ENCODE assay signal across 16 cellular contexts in genomic region chr4:109877400-109877799, GRCh38. TPM values are rescaled to one million over a fixed set of nuclear protein-coding genes. Genes with fewer than 3 reads are reported as not detected.
A peak's percentile ranks its signal among the peaks of the same experiment; 100 is the strongest.
DNase-seq lines count a peak whose midpoint lies in the region; ATAC-seq and TF ChIP-seq lines count a peak whose summit lies in the region.
"Had no signal": no experiment of that assay in that cellular context is flagged by ENCODE, and none has a peak within 500 bp of the region (broad histone marks: within the 10 kb centered on the region; RNA-seq: fewer than 3 reads in every experiment).

No MANE protein-coding gene starts in this region.

- H3K36me3 ChIP-seq in body of pancreas (replicated peaks in 1 of 2; ENCODE audit: insufficient read depth in 1 of 2, low read depth in 2 of 2) (no peaks in the 10 kb centered on the region), colonic mucosa (no peaks in the 10 kb centered on the region)
- H3K36me3 ChIP-seq: BLaER1 treated with 17β-estradiol and CSF1 and Interleukin-3, amounts not matched to agents 10 nM and 100 nM had no signal

- H3K9ac ChIP-seq in colonic mucosa (ENCODE audit: low read depth in 2 of 2, low read length in 2 of 2) = no peak overlapping the region
- H3K9ac ChIP-seq: BLaER1 treated with 17β-estradiol and CSF1 and Interleukin-3, amounts not matched to agents 10 nM and 100 nM had no signal

- no peaks in the 10 kb centered on the region for H3K4me1 Mint-ChIP-seq in T-helper 2 cell treated with Interferon-gamma antibody and Interleukin-4, amounts not matched to agents 5 μg/mL and 100 μg/mL, for 36 hours (ENCODE audit: low read depth)
- H3K4me1 Mint-ChIP-seq: activated CD4-positive, alpha-beta memory T cell treated with anti-CD3 and anti-CD28 coated beads, Interleukin-2, amount 10 ng/mL, durations not matched to agents 7 days and 5 days had no signal

- H3K9me3 ChIP-seq in body of pancreas (no peaks in the 10 kb centered on the region), colonic mucosa (no peaks in the 10 kb centered on the region)
- H3K9me3 ChIP-seq: BLaER1 treated with 17β-estradiol and CSF1 and Interleukin-3, amounts not matched to agents 10 nM and 100 nM had no signal

- H3K9me3 Mint-ChIP-seq in T-helper 2 cell treated with Interferon-gamma antibody and Interleukin-4, amounts not matched to agents 5 μg/mL and 100 μg/mL, for 36 hours = no peaks in the 10 kb centered on the region
- H3K9me3 Mint-ChIP-seq: activated CD4-positive, alpha-beta memory T cell treated with anti-CD3 and anti-CD28 coated beads, Interleukin-2, amount 10 ng/mL, durations not matched to agents 7 days and 5 days; natural killer cell treated with Interleukin-12 subunit alpha and Interleukin-12 subunit beta and Interleukin-15 and Interleukin-18, amount 100 ng/mL, for 72 hours had no signal

- no peaks in the 10 kb centered on the region for H3K27me3 ChIP-seq in body of pancreas
- no peaks in the 10 kb centered on the region for H3K27me3 ChIP-seq in colonic mucosa
- H3K27me3 ChIP-seq: BLaER1 treated with 17β-estradiol and CSF1 and Interleukin-3, amounts not matched to agents 10 nM and 100 nM had no signal

- DNase-seq in body of pancreas (peak; percentile 42 to 69 (median 62)), colonic mucosa (no peak), DMS53 treated with DMSO at 0.1 percent for 48 hours (lab: John Stamatoyannopoulos, UW; ENCODE audit: unreplicated experiment) (no peak), SW480 (ENCODE audit: low spot score) (no peak)
- no peak for DNase-seq in T-helper 2 cell treated with Interferon-gamma antibody and Interleukin-4, amounts not matched to agents 5 μg/mL and 100 μg/mL, for 36 hours (ENCODE audit: low spot score)
- DNase-seq: activated CD4-positive, alpha-beta memory T cell treated with anti-CD3 and anti-CD28 coated beads, Interleukin-2, amount 10 ng/mL, durations not matched to agents 7 days and 5 days; KBM-7; NCI-H187 treated with DMSO at 0.1 percent for 48 hours; T-helper 9 cell had no signal

- ATAC-seq in GM18858 (IDR thresholded peaks at IDR 0.05; ENCODE audit: unreplicated experiment) (peak; percentile 92), GM21423 (IDR thresholded peaks at IDR 0.05; ENCODE audit: unreplicated experiment) (peak; percentile 62), HG03039 (IDR thresholded peaks at IDR 0.05; ENCODE audit: unreplicated experiment) (peak; percentile 76), body of pancreas (peak; percentile 86)
- ATAC-seq: activated naive CD4-positive, alpha-beta T cell treated with anti-CD3 and anti-CD28 coated beads, Interleukin-2, amount 50 U/mL, for 72 hours; natural killer cell treated with Interleukin-12 subunit alpha and Interleukin-12 subunit beta and Interleukin-15 and Interleukin-18, amount 100 ng/mL, for 72 hours had no signal

- H3K27ac Mint-ChIP-seq in T-helper 2 cell treated with Interferon-gamma antibody and Interleukin-4, amounts not matched to agents 5 μg/mL and 100 μg/mL, for 36 hours = no peak overlapping the region
- H3K27ac Mint-ChIP-seq: activated CD4-positive, alpha-beta memory T cell treated with anti-CD3 and anti-CD28 coated beads, Interleukin-2, amount 10 ng/mL, durations not matched to agents 7 days and 5 days; activated naive CD4-positive, alpha-beta T cell treated with anti-CD3 and anti-CD28 coated beads, Interleukin-2, amount 50 U/mL, for 72 hours; natural killer cell treated with Interleukin-12 subunit alpha and Interleukin-12 subunit beta and Interleukin-15 and Interleukin-18, amount 100 ng/mL, for 72 hours had no signal

- no peak overlapping the region for H3K4me3 Mint-ChIP-seq in T-helper 2 cell treated with Interferon-gamma antibody and Interleukin-4, amounts not matched to agents 5 μg/mL and 100 μg/mL, for 36 hours
- H3K4me3 Mint-ChIP-seq: activated CD4-positive, alpha-beta memory T cell treated with anti-CD3 and anti-CD28 coated beads, Interleukin-2, amount 10 ng/mL, durations not matched to agents 7 days and 5 days; natural killer cell treated with Interleukin-12 subunit alpha and Interleukin-12 subunit beta and Interleukin-15 and Interleukin-18, amount 100 ng/mL, for 72 hours had no signal

- 8 to 23% methylated on average over 3 of the region's 3 CpGs for WGBS in body of pancreas, 2 donors

- intact Hi-C loops in body of pancreas (cut with DNase I) = no loop called here
- intact Hi-C loops in colonic mucosa (cut with DNase I) = no loop called here

- H3K36me3 Mint-ChIP-seq in T-helper 2 cell treated with Interferon-gamma antibody and Interleukin-4, amounts not matched to agents 5 μg/mL and 100 μg/mL, for 36 hours (ENCODE audit: low read depth) = no peaks in the 10 kb centered on the region
- H3K36me3 Mint-ChIP-seq: activated naive CD4-positive, alpha-beta T cell treated with anti-CD3 and anti-CD28 coated beads, Interleukin-2, amount 50 U/mL, for 72 hours; natural killer cell treated with Interleukin-12 subunit alpha and Interleukin-12 subunit beta and Interleukin-15 and Interleukin-18, amount 100 ng/mL, for 72 hours had no signal

- H3K27me3 Mint-ChIP-seq in T-helper 2 cell treated with Interferon-gamma antibody and Interleukin-4, amounts not matched to agents 5 μg/mL and 100 μg/mL, for 36 hours (ENCODE audit: low read depth) = peaks cover 3% of the 10 kb centered on the region

- TF ChIP-seq CTCF in body of pancreas (IDR thresholded peaks at IDR 0.05) (no peak), colonic mucosa (IDR thresholded peaks at IDR 0.05) (no peak)

- peaks cover 50% of the 10 kb centered on the region for H3K4me1 ChIP-seq in body of pancreas
- H3K4me1 ChIP-seq in colonic mucosa = no peaks in the 10 kb centered on the region
- H3K4me1 ChIP-seq: BLaER1 treated with 17β-estradiol and CSF1 and Interleukin-3, amounts not matched to agents 10 nM and 100 nM had no signal

- TF ChIP-seq POLR2A in body of pancreas (IDR thresholded peaks at IDR 0.05) = no peak

- peak overlapping the region; percentile 54 to 81 (median 73) for H3K27ac ChIP-seq in body of pancreas
- H3K27ac ChIP-seq in colonic mucosa = no peak overlapping the region
- H3K27ac ChIP-seq: BLaER1 treated with 17β-estradiol and CSF1 and Interleukin-3, amounts not matched to agents 10 nM and 100 nM; skin epidermis had no signal

- H3K4me3 ChIP-seq in body of pancreas (no peak overlapping the region), colonic mucosa (no peak overlapping the region)
- H3K4me3 ChIP-seq: BLaER1 treated with 17β-estradiol and CSF1 and Interleukin-3, amounts not matched to agents 10 nM and 100 nM; skin epidermis had no signal

RNA-seq across cellular contexts. Expression of gene LRIT3, which starts 29.5 kb away (rescaled TPM):
- total RNA-seq in body of pancreas = under 1 TPM in 1 of 2 donors, not detected in 1; 0.26 TPM
- under 1 TPM in 1 of 2 donors, not detected in 1; 0.15 TPM for total RNA-seq in colonic mucosa

RNA-seq across cellular contexts. Expression of gene EGF, which starts 35.3 kb away (rescaled TPM):
- 10 to 100 TPM; 44.1 to 51.1 TPM for total RNA-seq in body of pancreas
- total RNA-seq in colonic mucosa = 1 to 10 TPM; 2.2 to 2.8 TPM
- total RNA-seq: activated CD4-positive, alpha-beta memory T cell treated with anti-CD3 and anti-CD28 coated beads, Interleukin-2, amount 10 ng/mL, durations not matched to agents 7 days and 5 days; activated naive CD4-positive, alpha-beta T cell treated with anti-CD3 and anti-CD28 coated beads, Interleukin-2, amount 50 U/mL, for 72 hours; natural killer cell treated with Interleukin-12 subunit alpha and Interleukin-12 subunit beta and Interleukin-15 and Interleukin-18, amount 100 ng/mL, for 72 hours had no signal

RNA-seq across cellular contexts. Expression of gene RRH, which starts 49.6 kb away (rescaled TPM):
- total RNA-seq in body of pancreas (not detected), colonic mucosa (under 1 TPM in 1 of 2 donors, not detected in 1; 0.57 TPM)

Comparison
In these comparisons a context has a peak if more than half of its experiments do, and no peak if none do; other contexts are left out.
1. DNase-seq: peak in body of pancreas (4 of 4); none in colonic mucosa (single experiment), DMS53 treated with DMSO at 0.1 percent for 48 hours (single experiment), T-helper 2 cell treated with Interferon-gamma antibody and Interleukin-4, amounts not matched to agents 5 μg/mL and 100 μg/mL, for 36 hours (single experiment) and SW480 (single experiment).
2. RNA of gene EGF, which starts 35.3 kb away (total RNA-seq): 44.1 to 51.1 TPM in body of pancreas; 2.2 to 2.8 TPM in colonic mucosa; every median in the first group is over 10 times any median in the second.
3. Peak in every context shown above with its lines, with median percentiles within 50 percentile points of each other: ATAC-seq.